In genomic region chr6:24565196-24565595, GRCh38 we compare ENCODE assay signal across 30 cellular contexts.
"Had no signal": no experiment of that assay in that cellular context is flagged by ENCODE, and none has a peak within 500 bp of the region (broad histone marks: within the 10 kb centered on the region; RNA-seq: fewer than 3 reads in every experiment).

No MANE protein-coding gene starts in this region.

- H3K36me3 ChIP-seq: adrenal gland, ascending aorta, brain microvascular endothelial cell, breast epithelium, cardiac muscle cell had no signal

- H3K4me1 ChIP-seq: adrenal gland, ascending aorta, body of pancreas, breast epithelium had no signal

- H3K27ac ChIP-seq: adrenal gland, ascending aorta, body of pancreas, brain microvascular endothelial cell, breast epithelium, cardiac muscle cell had no signal

- DNase-seq: activated effector memory CD4-positive, alpha-beta T cell treated with anti-CD3 and anti-CD28 coated beads, Interleukin-2, amount 50 U/mL, for 16 hours; activated effector memory CD4-positive, alpha-beta T cell treated with Interleukin-2 at 50 U/mL for 16 hours; activated gamma-delta T cell; activated gamma-delta T cell treated with Interleukin-2 at 50 U/mL for 16 hours; activated naive CD4-positive, alpha-beta T cell; activated naive CD4-positive, alpha-beta T cell treated with anti-CD3 and anti-CD28 coated beads for 36 hours; activated naive CD4-positive, alpha-beta T cell treated with anti-CD3 and anti-CD28 coated beads, Interleukin-2, amount 10 ng/mL, durations not matched to agents 7 days and 5 days; activated naive CD4-positive, alpha-beta T cell treated with anti-CD3 and anti-CD28 coated beads, Interleukin-2, amount 50 U/mL, for 16 hours; activated naive CD4-positive, alpha-beta T cell treated with Interleukin-2 at 50 U/mL for 16 hours; activated naive CD8-positive, alpha-beta T cell treated with anti-CD3 and anti-CD28 coated beads for 36 hours; activated naive CD8-positive, alpha-beta T cell treated with anti-CD3 and anti-CD28 coated beads, Interleukin-2, amount 10 ng/mL, durations not matched to agents 7 days and 5 days; activated naive CD8-positive, alpha-beta T cell treated with anti-CD3 and anti-CD28 coated beads, Interleukin-2, amount 50 U/mL, for 24 hours; activated T-cell treated with anti-CD3 and anti-CD28 coated beads, Interleukin-2, amount 50 U/mL, for 1 hour; activated T-cell treated with anti-CD3 and anti-CD28 coated beads, Interleukin-2, amount 50 U/mL, for 24 hours; activated T-cell treated with anti-CD3 and anti-CD28 coated beads, Interleukin-2, amount 50 U/mL, for 4 hours; activated T-cell treated with anti-CD3 and anti-CD28 coated beads, Interleukin-2, amount 50 U/mL, for 48 hours; activated T-cell treated with anti-CD3 and anti-CD28 coated beads, Interleukin-2, amount 50 U/mL, for 72 hours; adrenal gland; amniotic stem cell; amygdala; anterior cingulate cortex; aorta; body of pancreas; brain microvascular endothelial cell; caudate nucleus; central memory CD4-positive, alpha-beta T cell; cerebellar nuclear complex had no signal

- H3K9me3 ChIP-seq: adrenal gland, ascending aorta, body of pancreas, breast epithelium had no signal

- H3K27me3 ChIP-seq: adrenal gland, ascending aorta, body of pancreas, brain microvascular endothelial cell, breast epithelium, cardiac muscle cell had no signal

- H3K4me3 ChIP-seq: adrenal gland, ascending aorta, body of pancreas, breast epithelium, cardiac muscle cell had no signal
